In genomic region chr13:82634946-82635345, GRCh38 we compare ENCODE assay signal across 21 cellular contexts.
DNase-seq lines count a peak whose midpoint lies in the region; ATAC-seq and TF ChIP-seq lines count a peak whose summit lies in the region.
"Had no signal": no experiment of that assay in that cellular context is flagged by ENCODE, and none has a peak within 500 bp of the region (broad histone marks: within the 10 kb centered on the region; RNA-seq: fewer than 3 reads in every experiment).

No MANE protein-coding gene starts in this region.

- intact Hi-C loops in mammary epithelial cell (cut with micrococcal nuclease) = no loop called here
- intact Hi-C loops in MCF 10A (cut with micrococcal nuclease) = no loop called here
- intact Hi-C loops in Calu3 (cut with micrococcal nuclease; ENCODE audit: unreplicated experiment) = no loop called here

- H3K27ac Mint-ChIP-seq in MCF 10A (ENCODE audit: low read depth, unreplicated experiment) (no peak overlapping the region), Calu3 (ENCODE audit: unreplicated experiment) (no peak overlapping the region)
- H3K27ac Mint-ChIP-seq: CD4-positive, CD25-positive, alpha-beta regulatory T cell; GM23338 had no signal

- H3K4me1 ChIP-seq in mammary epithelial cell (ENCODE audit: insufficient read depth, low read length) (peaks cover 2% of the 10 kb centered on the region), foreskin keratinocyte (peaks cover 3% of the 10 kb centered on the region), Peyer's patch (no peaks in the 10 kb centered on the region)
- H3K4me1 ChIP-seq: BE2C, SJSA1 had no signal

- H3K27me3 Mint-ChIP-seq in MCF 10A (ENCODE audit: insufficient read depth, unreplicated experiment) (no peaks in the 10 kb centered on the region), Calu3 (ENCODE audit: unreplicated experiment) (no peaks in the 10 kb centered on the region)
- H3K27me3 Mint-ChIP-seq: CD4-positive, CD25-positive, alpha-beta regulatory T cell had no signal

- H3K27me3 ChIP-seq in mammary epithelial cell (ENCODE audit: insufficient read depth, low read length) (no peaks in the 10 kb centered on the region), foreskin keratinocyte (no peaks in the 10 kb centered on the region), Peyer's patch (no peaks in the 10 kb centered on the region)
- H3K27me3 ChIP-seq: BE2C, SJSA1 had no signal

- H3K4me1 Mint-ChIP-seq in MCF 10A (ENCODE audit: insufficient read depth, unreplicated experiment) (peaks cover 6% of the 10 kb centered on the region), Calu3 (ENCODE audit: low read depth, unreplicated experiment) (no peaks in the 10 kb centered on the region)
- H3K4me1 Mint-ChIP-seq: CD4-positive, CD25-positive, alpha-beta regulatory T cell; GM23338 had no signal

- H3K36me3 ChIP-seq in mammary epithelial cell (ENCODE audit: insufficient read depth, low read length) (no peaks in the 10 kb centered on the region), Peyer's patch (no peaks in the 10 kb centered on the region)
- H3K36me3 ChIP-seq: BE2C, SJSA1 had no signal

- POLR2A ChIA-PET in MCF 10A (lab: Yijun Ruan, JAX) = interaction anchor here (0.5 to 0.6 kb wide), 2 partner anchors 29 to 1275 kb away, joined by 3 read pairs; no protein-coding TSS in a partner anchor

- no TSS peak for BruUV-seq in mammary epithelial cell (replicated peaks; lab: Mats Ljungman, UMichigan)
- BruUV-seq in MCF 10A (replicated peaks; lab: Mats Ljungman, UMichigan) = no TSS peak
- no TSS peak for BruUV-seq in Calu3 (replicated peaks; lab: Mats Ljungman, UMichigan)

- DNase-seq in mammary epithelial cell = peak; percentile 35
- DNase-seq in MCF 10A (ENCODE audit: unreplicated experiment) = no peak
- DNase-seq in epithelial cell of esophagus (ENCODE audit: low read depth) = peak; percentile 79
- DNase-seq in foreskin keratinocyte = peak in 1 of 2 donors; percentile 58
- DNase-seq in Peyer's patch = no peak
- DNase-seq in Calu3 = no peak
- DNase-seq in pons (ENCODE audit: low spot score) = no peak
- DNase-seq: BE2C; CD4-positive, CD25-positive, alpha-beta regulatory T cell; COR-L47; DMS153; NCI-H1105 treated with DMSO at 0.1 percent for 48 hours; NCI-H1694 treated with DMSO at 0.1 percent for 48 hours; NK-92 treated with Interleukin-12 subunit alpha and Interleukin-12 subunit beta, amount 100 ng/mL, for 24 hours; PC-9 had no signal

- dilution Hi-C loops in mammary epithelial cell (cut with HindIII; ENCODE audit: low sequenced_read_pairs) = no loop called here

- no peak overlapping the region for H3K9ac ChIP-seq in mammary epithelial cell (ENCODE audit: insufficient read depth, low read length)

- in situ Hi-C loops in mammary epithelial cell (cut with MboI; ENCODE audit: low sequenced_read_pairs in 2 of 2) = no loop called here

- H2AFZ ChIP-seq in mammary epithelial cell (ENCODE audit: low read depth, low read length) = no peak overlapping the region
- H2AFZ ChIP-seq: GM23338, PC-9 had no signal

- no peaks in the 10 kb centered on the region for H4K20me1 ChIP-seq in mammary epithelial cell (ENCODE audit: insufficient read depth, low read length)

- TF ChIP-seq POLR2A in Peyer's patch (IDR thresholded peaks at IDR 0.05) = no peak

- no peaks in the 10 kb centered on the region for H3K79me2 ChIP-seq in mammary epithelial cell (ENCODE audit: insufficient read depth, low read length)

- H3K9me3 ChIP-seq in mammary epithelial cell (replicated peaks; ENCODE audit: insufficient read depth, low read length) (no peaks in the 10 kb centered on the region), Peyer's patch (peaks cover 0 to 10% (median 0%) of the 10 kb centered on the region in 4 donors)
- H3K9me3 ChIP-seq: BE2C, SJSA1 had no signal

- no peak overlapping the region for H3K27ac ChIP-seq in mammary epithelial cell (ENCODE audit: insufficient read depth, low read depth, low read length)
- H3K27ac ChIP-seq in foreskin keratinocyte = no peak overlapping the region
- no peak overlapping the region for H3K27ac ChIP-seq in Peyer's patch
- H3K27ac ChIP-seq: 22Rv1, PC-9, SJSA1 had no signal

- 68% methylated on average over 2 of the region's 2 CpGs for WGBS in mammary epithelial cell (ENCODE audit: low coverage, missing lambda C conversion rate)

- TF ChIP-seq CTCF in mammary epithelial cell (conservative IDR thresholded peaks at IDR 0.05 in 1 of 2, IDR thresholded peaks at IDR 0.05 in 1 of 2; ENCODE audit: extremely low read depth in 1 of 2, insufficient read depth in 1 of 2, low read depth in 1 of 2, low read length in 2 of 2) (peak in 1 of 2 donors; percentile 12), MCF 10A (IDR thresholded peaks at IDR 0.05; ENCODE audit: unreplicated experiment) (no peak), epithelial cell of esophagus (IDR thresholded peaks at IDR 0.05; ENCODE audit: insufficient read depth, low read depth, low read length, missing control alignments) (no peak), foreskin keratinocyte (conservative IDR thresholded peaks at IDR 0.05) (peak; percentile 43), Peyer's patch (IDR thresholded peaks at IDR 0.05) (no peak), Calu3 (IDR thresholded peaks at IDR 0.05; ENCODE audit: unreplicated experiment) (no peak)

- H3K4me2 ChIP-seq in mammary epithelial cell (ENCODE audit: insufficient read depth, low read depth, low read length) = no peak overlapping the region
- H3K4me2 ChIP-seq: GM23338, PC-9 had no signal

- H3K4me3 Mint-ChIP-seq in MCF 10A (ENCODE audit: unreplicated experiment) = no peak overlapping the region
- H3K4me3 Mint-ChIP-seq in Calu3 (ENCODE audit: low read depth, unreplicated experiment) = no peak overlapping the region
- H3K4me3 Mint-ChIP-seq: CD4-positive, CD25-positive, alpha-beta regulatory T cell; GM23338 had no signal

- CTCF ChIA-PET in mammary epithelial cell (lab: Charles Lee; ENCODE audit: low non-redundant PET) (interaction anchor here (0.6 to 0.7 kb wide), 2 partner anchors 43 to 1518 kb away, joined by 3 to 8 read pairs; no protein-coding TSS in a partner anchor), MCF 10A (lab: Yijun Ruan, JAX) (no interaction called here), Calu3 (lab: Charles Lee) (no interaction called here)

- ATAC-seq in foreskin keratinocyte (peak; percentile 69), HG03135 (IDR thresholded peaks at IDR 0.05; ENCODE audit: unreplicated experiment) (no peak)
- ATAC-seq: GM23338, HCT116, K562 had no signal

- H3K36me3 Mint-ChIP-seq in MCF 10A (ENCODE audit: insufficient read depth, unreplicated experiment) (no peaks in the 10 kb centered on the region), Calu3 (ENCODE audit: insufficient read depth, unreplicated experiment) (no peaks in the 10 kb centered on the region)
- H3K36me3 Mint-ChIP-seq: CD4-positive, CD25-positive, alpha-beta regulatory T cell had no signal

- H3K4me3 ChIP-seq in mammary epithelial cell (replicated peaks in 1 of 3; ENCODE audit: insufficient read depth in 1 of 3, low read depth in 2 of 3, low read length in 3 of 3) = no peak overlapping the region
- H3K4me3 ChIP-seq in epithelial cell of esophagus (ENCODE audit: low read length) = no peak overlapping the region
- no peak overlapping the region for H3K4me3 ChIP-seq in Peyer's patch
- H3K4me3 ChIP-seq: GM23338, K562, PC-9, SJSA1 had no signal

- H3K9me3 Mint-ChIP-seq in MCF 10A (ENCODE audit: unreplicated experiment) = no peaks in the 10 kb centered on the region
- H3K9me3 Mint-ChIP-seq in Calu3 (ENCODE audit: low read depth, unreplicated experiment) = no peaks in the 10 kb centered on the region
- H3K9me3 Mint-ChIP-seq: GM23338 had no signal

Comparison
In these comparisons a context has a peak if more than half of its experiments do, and no peak if none do; other contexts are left out.
1. DNase-seq: peak in mammary epithelial cell (single experiment) and epithelial cell of esophagus (single experiment); none in MCF 10A (single experiment), Peyer's patch (0 of 3), Calu3 (single experiment) and pons (single experiment).